Comparison of ENCODE assay signal across 20 cellular contexts in the genomic region with DNA sequence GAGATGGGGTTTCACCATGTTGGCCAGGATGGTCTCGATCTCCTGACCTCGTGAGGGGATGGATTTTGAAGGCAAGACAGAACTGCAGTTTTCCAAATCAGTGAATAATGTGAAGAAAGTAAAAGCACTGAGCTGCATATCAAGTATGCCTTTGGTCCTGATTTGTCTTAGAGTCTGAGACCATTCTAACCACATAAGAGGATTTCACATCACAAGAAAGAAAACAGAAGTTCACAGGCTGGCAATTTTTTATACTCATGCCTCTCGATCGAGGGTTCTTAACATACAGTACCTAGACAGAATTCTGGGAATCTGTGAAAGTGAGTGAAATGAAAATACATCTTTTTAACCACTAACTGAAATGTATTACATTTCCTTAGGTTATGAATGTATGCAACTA. TPM values are rescaled to one million over a fixed set of nuclear protein-coding genes. Genes with fewer than 3 reads are reported as not detected.
A peak's percentile ranks its signal among the peaks of the same experiment; 100 is the strongest.
DNase-seq lines count a peak whose midpoint lies in the region; ATAC-seq, FAIRE-seq and TF ChIP-seq lines count a peak whose summit lies in the region.
"Had no signal": no experiment of that assay in that cellular context is flagged by ENCODE, and none has a peak within 500 bp of the region (broad histone marks: within the 10 kb centered on the region; RNA-seq: fewer than 3 reads in every experiment).

No MANE protein-coding gene starts in this region.

- intact Hi-C loops in adrenal gland (cut with DNase I): no loop called here

- peak; percentile 48 for FAIRE-seq in D721Med (lab: Jason Lieb, UNC)
- FAIRE-seq: G401.6 had no signal

- H3K4me1 Mint-ChIP-seq in CD4-positive, CD25-positive, alpha-beta regulatory T cell: peaks cover 31 to 58% (median 40%) of the 10 kb centered on the region in 4 donors
- H3K4me1 Mint-ChIP-seq in activated naive CD8-positive, alpha-beta T cell (ENCODE audit: low read depth): peaks cover 51% of the 10 kb centered on the region
- H3K4me1 Mint-ChIP-seq in immature natural killer cell: peaks cover 38 to 77% of the 10 kb centered on the region in 2 donors

- no peaks in the 10 kb centered on the region for H3K9me3 ChIP-seq in CD4-positive, CD25-positive, alpha-beta regulatory T cell (ENCODE audit: control insufficient read depth in 2 of 2, low read length in 2 of 2)
- H3K9me3 ChIP-seq in adrenal gland (replicated peaks in 1 of 3): no peaks in the 10 kb centered on the region

- no peak for ATAC-seq in CD4-positive, CD25-positive, alpha-beta regulatory T cell (ENCODE audit: low read depth in 2 of 2)
- ATAC-seq in HG03139 (IDR thresholded peaks at IDR 0.05; ENCODE audit: unreplicated experiment): no peak

- no peak overlapping the region for H3K4me3 ChIP-seq in CD4-positive, CD25-positive, alpha-beta regulatory T cell (ENCODE audit: low read depth, low read length)
- no peak overlapping the region for H3K4me3 ChIP-seq in adrenal gland
- H3K4me3 ChIP-seq: BLaER1 treated with 17β-estradiol and CSF1 and Interleukin-3, amounts not matched to agents 10 nM and 100 nM; PC-9 had no signal

- H3K4me1 ChIP-seq in CD4-positive, CD25-positive, alpha-beta regulatory T cell (ENCODE audit: control insufficient read depth, insufficient read depth, low read length, poor library complexity, severe bottlenecking): peaks cover 17% of the 10 kb centered on the region
- peaks cover 22 to 34% of the 10 kb centered on the region in 2 donors for H3K4me1 ChIP-seq in adrenal gland (replicated peaks in 1 of 2)
- H3K4me1 ChIP-seq: BLaER1 treated with 17β-estradiol and CSF1 and Interleukin-3, amounts not matched to agents 10 nM and 100 nM had no signal

- no peak overlapping the region for H3K27ac Mint-ChIP-seq in CD4-positive, CD25-positive, alpha-beta regulatory T cell
- peak overlapping the region; percentile 6 for H3K27ac Mint-ChIP-seq in activated naive CD8-positive, alpha-beta T cell
- peak overlapping the region in 4 of 6 donors; percentile 18 to 74 (median 38) for H3K27ac Mint-ChIP-seq in immature natural killer cell

- peak overlapping the region in 3 of 4 donors; percentile 16 to 58 (median 46) for H3K4me3 Mint-ChIP-seq in CD4-positive, CD25-positive, alpha-beta regulatory T cell
- peak overlapping the region; percentile 22 for H3K4me3 Mint-ChIP-seq in activated naive CD8-positive, alpha-beta T cell
- peak overlapping the region in 1 of 5 donors; percentile 21 for H3K4me3 Mint-ChIP-seq in immature natural killer cell

- H3K36me3 Mint-ChIP-seq in CD4-positive, CD25-positive, alpha-beta regulatory T cell: peaks cover 44% of the 10 kb centered on the region
- H3K36me3 Mint-ChIP-seq in activated naive CD8-positive, alpha-beta T cell: peaks cover 22% of the 10 kb centered on the region
- H3K36me3 Mint-ChIP-seq in immature natural killer cell: peaks cover 27 to 36% (median 29%) of the 10 kb centered on the region in 3 donors

- H3K9me3 Mint-ChIP-seq in CD4-positive, CD25-positive, alpha-beta regulatory T cell: peaks cover 0 to 7% (median 0%) of the 10 kb centered on the region in 7 donors
- H3K9me3 Mint-ChIP-seq in activated naive CD8-positive, alpha-beta T cell (ENCODE audit: low read depth): peaks cover 8% of the 10 kb centered on the region
- H3K9me3 Mint-ChIP-seq in immature natural killer cell: peaks cover 0 to 2% (median 0%) of the 10 kb centered on the region in 6 donors

- peak in 1 of 3 donors; percentile 11 for DNase-seq in CD4-positive, CD25-positive, alpha-beta regulatory T cell
- DNase-seq in D721Med (ENCODE audit: insufficient read length, low spot score) (no peak), immature natural killer cell (no peak), NCI-H146 (lab: John Stamatoyannopoulos, UW) (no peak), adrenal gland (no peak), occipital lobe (lab: John Stamatoyannopoulos, UW) (no peak)
- DNase-seq: NCI-H1436, NCI-H2029, NCI-H345, NCI-H526, PC-9 had no signal

- TF ChIP-seq CTCF in D721Med (IDR thresholded peaks at IDR 0.05; ENCODE audit: insufficient read depth, missing control alignments) (no peak), adrenal gland (IDR thresholded peaks at IDR 0.05) (no peak)

- TF ChIP-seq POLR2A in adrenal gland (IDR thresholded peaks at IDR 0.05): no peak

- 87 to 95% (median 91%) methylated on average over 4 of the region's 4 CpGs for WGBS in adrenal gland, 4 donors

- H3K36me3 ChIP-seq in CD4-positive, CD25-positive, alpha-beta regulatory T cell (ENCODE audit: control insufficient read depth, insufficient read depth, low read length): peaks cover 38% of the 10 kb centered on the region
- no peaks in the 10 kb centered on the region for H3K36me3 ChIP-seq in adrenal gland (replicated peaks in 1 of 2)

- no peak overlapping the region for H3K27ac ChIP-seq in CD4-positive, CD25-positive, alpha-beta regulatory T cell (ENCODE audit: insufficient read depth, low read length, poor library complexity, severe bottlenecking)
- no peak overlapping the region for H3K27ac ChIP-seq in adrenal gland
- H3K27ac ChIP-seq: BLaER1 treated with 17β-estradiol and CSF1 and Interleukin-3, amounts not matched to agents 10 nM and 100 nM; PC-9; RWPE1 had no signal

- no peaks in the 10 kb centered on the region for H3K27me3 ChIP-seq in CD4-positive, CD25-positive, alpha-beta regulatory T cell (ENCODE audit: control insufficient read depth, insufficient read depth, low read length)
- H3K27me3 ChIP-seq in adrenal gland: no peaks in the 10 kb centered on the region
- H3K27me3 ChIP-seq: BLaER1 treated with 17β-estradiol and CSF1 and Interleukin-3, amounts not matched to agents 10 nM and 100 nM had no signal

- no peaks in the 10 kb centered on the region for H3K27me3 Mint-ChIP-seq in CD4-positive, CD25-positive, alpha-beta regulatory T cell
- H3K27me3 Mint-ChIP-seq in activated naive CD8-positive, alpha-beta T cell: no peaks in the 10 kb centered on the region
- peaks cover 0 to 3% (median 0%) of the 10 kb centered on the region in 3 donors for H3K27me3 Mint-ChIP-seq in immature natural killer cell (ENCODE audit: low read depth in 3 of 3)

RNA-seq across cellular contexts. Expression of a gene that starts 23.3 kb away (rescaled TPM):
- total RNA-seq in CD4-positive, CD25-positive, alpha-beta regulatory T cell: 49.9 TPM
- polyA plus RNA-seq in CD4-positive, CD25-positive, alpha-beta regulatory T cell: 10 to 100 TPM; 74.5 to 87.5 (median 80.4) TPM
- 10 to 100 TPM; 77.8 to 97.0 (median 88.5) TPM for polyA plus RNA-seq in immature natural killer cell
- 10 to 100 TPM; 19.7 to 68.0 (median 26.9) TPM for total RNA-seq in adrenal gland
- 10 to 100 TPM in 2 of 3 donors, 1 to 10 TPM in 1; 9.7 to 18.6 (median 14.6) TPM for polyA plus RNA-seq in adrenal gland
- 51.3 TPM for total RNA-seq in occipital lobe

RNA-seq across cellular contexts. Expression of a gene that starts 58.9 kb away (rescaled TPM):
- total RNA-seq in CD4-positive, CD25-positive, alpha-beta regulatory T cell: not detected
- not detected for polyA plus RNA-seq in CD4-positive, CD25-positive, alpha-beta regulatory T cell
- polyA plus RNA-seq in immature natural killer cell (not detected), adrenal gland (not detected)
- total RNA-seq in adrenal gland (not detected), occipital lobe (1.1 TPM)
- total RNA-seq: A673, H4, HT-29, M059J, PC-9 had no signal

Comparison
In these comparisons a context has a peak if more than half of its experiments do, and no peak if none do; other contexts are left out.
1. H3K27ac Mint-ChIP-seq: peak in activated naive CD8-positive, alpha-beta T cell (single experiment) and immature natural killer cell (4 of 6); none in CD4-positive, CD25-positive, alpha-beta regulatory T cell (0 of 3).